10 cellular contexts compared by ENCODE assay signal in the genomic region with DNA sequence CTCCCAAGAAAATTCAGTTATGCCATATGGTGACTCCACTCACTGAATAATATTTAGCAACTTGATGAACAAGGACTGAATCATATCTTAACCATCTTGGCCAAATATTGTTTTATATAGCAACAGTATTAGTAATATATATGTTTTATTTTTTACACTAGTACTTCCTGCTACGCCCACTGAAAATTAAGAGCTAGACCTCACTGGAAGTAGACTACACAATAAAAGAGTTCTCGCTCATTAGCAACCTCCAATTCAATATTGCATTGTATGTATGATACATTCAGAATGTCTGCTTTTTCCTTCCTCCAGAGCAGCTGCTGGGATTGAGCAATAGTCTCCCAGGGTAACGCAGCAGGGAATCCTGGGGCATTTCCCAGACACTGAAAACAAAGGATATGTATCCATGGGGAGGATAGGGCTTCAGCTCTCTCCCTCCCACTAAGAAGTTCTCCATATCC.
A peak's percentile ranks its signal among the peaks of the same experiment; 100 is the strongest.
DNase-seq lines count a peak whose midpoint lies in the region; ATAC-seq lines count a peak whose summit lies in the region.
"Had no signal": no experiment of that assay in that cellular context is flagged by ENCODE, and none has a peak within 500 bp of the region (broad histone marks: within the 10 kb centered on the region; RNA-seq: fewer than 3 reads in every experiment).

No MANE protein-coding gene starts in this region.

- H3K27ac ChIP-seq in SK-N-MC, result peak overlapping the region; percentile 79

- no peaks in the 10 kb centered on the region for H3K9me3 Mint-ChIP-seq in stimulated activated effector memory CD8-positive, alpha-beta T cell treated with anti-CD3 and anti-CD28 coated beads, Interleukin-12 subunit alpha, Interleukin-12 subunit beta, amount 100 ng/mL, for 72 hours
- H3K9me3 Mint-ChIP-seq: immature natural killer cell had no signal

- H3K36me3 Mint-ChIP-seq in stimulated activated effector memory CD8-positive, alpha-beta T cell treated with anti-CD3 and anti-CD28 coated beads, Interleukin-12 subunit alpha, Interleukin-12 subunit beta, amount 100 ng/mL, for 72 hours, result no peaks in the 10 kb centered on the region
- H3K36me3 Mint-ChIP-seq: immature natural killer cell had no signal

- H3K4me1 Mint-ChIP-seq in stimulated activated effector memory CD8-positive, alpha-beta T cell treated with anti-CD3 and anti-CD28 coated beads, Interleukin-12 subunit alpha, Interleukin-12 subunit beta, amount 100 ng/mL, for 72 hours, result peaks cover 36% of the 10 kb centered on the region

- DNase-seq in SIG-M5 treated with dmso at 0.1 percent for 504 hours (lab: John Stamatoyannopoulos, UW; ENCODE audit: unreplicated experiment) (peak; percentile 32), SIG-M5 (lab: John Stamatoyannopoulos, UW) (no peak), SK-N-MC (ENCODE audit: low read depth, low spot score) (peak; percentile 91), foreskin melanocyte (peak; percentile 86), T-helper 1 cell (no peak)
- no peak for DNase-seq in stimulated activated effector memory CD8-positive, alpha-beta T cell treated with anti-CD3 and anti-CD28 coated beads, Interleukin-12 subunit alpha, Interleukin-12 subunit beta, amount 100 ng/mL, for 72 hours (ENCODE audit: low spot score in 2 of 2)
- DNase-seq in activated CD4-positive, alpha-beta T cell treated with anti-CD3 and anti-CD28 coated beads for 48 hours, result no peak
- DNase-seq: BE2C, immature natural killer cell had no signal

- H3K9me3 ChIP-seq in SK-N-MC (ENCODE audit: low read depth, low read length), result no peaks in the 10 kb centered on the region
- H3K9me3 ChIP-seq: BE2C had no signal

- H3K9ac ChIP-seq in SK-N-MC (ENCODE audit: insufficient read length), result no peak overlapping the region

- peak; percentile 58 for ATAC-seq in stimulated activated effector memory CD8-positive, alpha-beta T cell treated with anti-CD3 and anti-CD28 coated beads, Interleukin-12 subunit alpha, Interleukin-12 subunit beta, amount 100 ng/mL, for 72 hours
- no peak for ATAC-seq in GM18867 (IDR thresholded peaks at IDR 0.05; ENCODE audit: unreplicated experiment)

- H3K36me3 ChIP-seq in SK-N-MC (ENCODE audit: insufficient read depth, low read length), result no peaks in the 10 kb centered on the region
- H3K36me3 ChIP-seq: BE2C had no signal

- no peak overlapping the region for H3K27ac Mint-ChIP-seq in stimulated activated effector memory CD8-positive, alpha-beta T cell treated with anti-CD3 and anti-CD28 coated beads, Interleukin-12 subunit alpha, Interleukin-12 subunit beta, amount 100 ng/mL, for 72 hours

- H3K4me3 ChIP-seq in SK-N-MC, result peak overlapping the region; percentile 38

- no peak overlapping the region for H3K4me3 Mint-ChIP-seq in stimulated activated effector memory CD8-positive, alpha-beta T cell treated with anti-CD3 and anti-CD28 coated beads, Interleukin-12 subunit alpha, Interleukin-12 subunit beta, amount 100 ng/mL, for 72 hours
- H3K4me3 Mint-ChIP-seq: immature natural killer cell had no signal

Comparison
In these comparisons a context has a peak if more than half of its experiments do, and no peak if none do; other contexts are left out.
1. DNase-seq: peak in SIG-M5 treated with dmso at 0.1 percent for 504 hours (single experiment), SK-N-MC (single experiment) and foreskin melanocyte (single experiment); none in SIG-M5 (single experiment), stimulated activated effector memory CD8-positive, alpha-beta T cell treated with anti-CD3 and anti-CD28 coated beads, Interleukin-12 subunit alpha, Interleukin-12 subunit beta, amount 100 ng/mL, for 72 hours (0 of 2), activated CD4-positive, alpha-beta T cell treated with anti-CD3 and anti-CD28 coated beads for 48 hours (single experiment) and T-helper 1 cell (0 of 5).